In genomic region chr6:170192905-170193304, GRCh38 we compare ENCODE assay signal across 32 cellular contexts.
"Had no signal": no experiment of that assay in that cellular context is flagged by ENCODE, and none has a peak within 500 bp of the region (broad histone marks: within the 10 kb centered on the region; RNA-seq: fewer than 3 reads in every experiment).

No MANE protein-coding gene starts in this region.

- FAIRE-seq: colon, endometrium, urothelium cell line had no signal

- H3K4me3 Mint-ChIP-seq: activated T-cell treated with anti-CD3 and anti-CD28 coated beads, Interleukin-2, amount 50 U/mL, for 24 hours; natural killer cell treated with Interleukin-12 subunit alpha and Interleukin-12 subunit beta and Interleukin-15 and Interleukin-18, amount 100 ng/mL, for 72 hours; stimulated activated effector memory CD8-positive, alpha-beta T cell treated with anti-CD3 and anti-CD28 coated beads, Interleukin-12 subunit alpha, Interleukin-12 subunit beta, amount 100 ng/mL, for 72 hours; stimulated activated naive CD8-positive, alpha-beta T cell treated with anti-CD3 and anti-CD28 coated beads, Interleukin-15, Interleukin-2, amounts not matched to agents 100 ng/mL and 50 ng/mL, for 24 hours; T-helper 1 cell treated with Interleukin-12 subunit alpha and Interleukin-12 subunit beta and Interleukin-4 antibody, amounts not matched to agents 30 μg/mL and 1 μg/mL, for 36 hours had no signal

- ATAC-seq: activated CD4-positive, CD25-positive, alpha-beta regulatory T cell treated with anti-CD3 and anti-CD28 coated beads, Interleukin-2, amount 50 U/mL, for 24 hours; activated naive CD4-positive, alpha-beta T cell treated with anti-CD3 and anti-CD28 coated beads, Interleukin-2, amount 50 U/mL, for 72 hours; natural killer cell treated with Interleukin-12 subunit alpha and Interleukin-12 subunit beta and Interleukin-15 and Interleukin-18, amount 100 ng/mL, for 72 hours; sciatic nerve; stimulated activated effector memory CD8-positive, alpha-beta T cell treated with anti-CD3 and anti-CD28 coated beads, Interleukin-12 subunit alpha, Interleukin-12 subunit beta, amount 100 ng/mL, for 72 hours had no signal

- H3K4me3 ChIP-seq: breast epithelium, esophagus squamous epithelium, left ventricle myocardium inferior, lung, skin epidermis, thoracic aorta had no signal

- H3K27ac ChIP-seq: breast epithelium, epithelial cell of prostate, esophagus squamous epithelium, left ventricle myocardium inferior, skin epidermis, thoracic aorta, WERI-Rb-1 had no signal

- H3K4me1 ChIP-seq: breast epithelium, left ventricle myocardium inferior had no signal

- H3K36me3 Mint-ChIP-seq: stimulated activated effector memory CD8-positive, alpha-beta T cell treated with anti-CD3 and anti-CD28 coated beads, Interleukin-12 subunit alpha, Interleukin-12 subunit beta, amount 100 ng/mL, for 72 hours had no signal

- H3K27ac Mint-ChIP-seq: activated naive CD4-positive, alpha-beta T cell treated with anti-CD3 and anti-CD28 coated beads, Interleukin-2, amount 50 U/mL, for 72 hours; activated T-cell treated with anti-CD3 and anti-CD28 coated beads, Interleukin-2, amount 50 U/mL, for 24 hours; natural killer cell treated with Interleukin-12 subunit alpha and Interleukin-12 subunit beta and Interleukin-15 and Interleukin-18, amount 100 ng/mL, for 72 hours; stimulated activated effector memory CD8-positive, alpha-beta T cell treated with anti-CD3 and anti-CD28 coated beads, Interleukin-12 subunit alpha, Interleukin-12 subunit beta, amount 100 ng/mL, for 72 hours; stimulated activated naive CD8-positive, alpha-beta T cell treated with anti-CD3 and anti-CD28 coated beads, Interleukin-15, Interleukin-2, amounts not matched to agents 100 ng/mL and 50 ng/mL, for 24 hours; T-helper 1 cell treated with Interleukin-12 subunit alpha and Interleukin-12 subunit beta and Interleukin-4 antibody, amounts not matched to agents 30 μg/mL and 1 μg/mL, for 36 hours had no signal

- DNase-seq: activated CD4-positive, alpha-beta T cell treated with anti-CD3 and anti-CD28 coated beads for 48 hours; activated CD4-positive, alpha-beta T cell treated with anti-CD3 and anti-CD28 coated beads, Interleukin-2, amount 50 U/mL, for 48 hours; activated gamma-delta T cell treated with Interleukin-2 at 50 U/mL for 16 hours; activated T-cell treated with anti-CD3 and anti-CD28 coated beads, Interleukin-2, amount 50 U/mL, for 24 hours; dermis blood vessel endothelial cell; effector CD8-positive, alpha-beta T cell; esophagus squamous epithelium; foreskin melanocyte; glutamatergic neuron; islet precursor cell; left ventricle myocardium inferior; mesendoderm; stimulated activated CD4-positive, alpha-beta T cell treated with anti-CD3 and anti-CD28 coated beads, Interleukin-12 subunit alpha, Interleukin-12 subunit beta, amount 100 ng/mL, for 4 hours; stimulated activated CD4-positive, alpha-beta T cell treated with anti-CD3 and anti-CD28 coated beads, Interleukin-4, amount 100 ng/mL, for 24 hours; T-helper 9 cell; trophoblast cell; WERI-Rb-1 had no signal

- H3K36me3 ChIP-seq: breast epithelium, esophagus squamous epithelium, left ventricle myocardium inferior, thoracic aorta, WERI-Rb-1 had no signal
